5 cellular contexts compared by ENCODE assay signal in the genomic region with DNA sequence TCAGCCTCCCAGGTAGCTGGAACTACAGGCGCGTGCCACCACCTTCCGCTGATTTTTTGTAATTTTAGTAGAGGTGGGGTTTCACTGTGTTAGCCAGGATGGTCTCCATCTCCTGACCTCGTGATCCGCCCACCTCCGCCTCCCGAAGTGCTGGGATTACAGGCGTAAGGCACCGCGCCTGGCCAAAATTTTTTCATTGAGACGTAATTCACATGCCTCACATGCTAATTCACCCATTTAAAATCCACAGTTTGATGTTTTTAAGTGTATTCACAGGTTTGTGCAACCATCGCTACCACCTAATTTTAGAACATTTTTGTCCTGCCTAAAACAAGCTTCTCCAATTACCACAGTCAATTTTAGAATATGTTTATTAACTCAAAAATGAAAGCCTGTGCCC.
"Had no signal": no experiment of that assay in that cellular context is flagged by ENCODE, and none has a peak within 500 bp of the region (broad histone marks: within the 10 kb centered on the region; RNA-seq: fewer than 3 reads in every experiment).

No MANE protein-coding gene starts in this region.

- H3K4me3 ChIP-seq: K562 had no signal

- DNase-seq: IMR-90, KBM-7, KG1 had no signal

- H3K27ac ChIP-seq: HL-60 had no signal
